ENCODE assay signal across 1 cellular context in the genomic region with DNA sequence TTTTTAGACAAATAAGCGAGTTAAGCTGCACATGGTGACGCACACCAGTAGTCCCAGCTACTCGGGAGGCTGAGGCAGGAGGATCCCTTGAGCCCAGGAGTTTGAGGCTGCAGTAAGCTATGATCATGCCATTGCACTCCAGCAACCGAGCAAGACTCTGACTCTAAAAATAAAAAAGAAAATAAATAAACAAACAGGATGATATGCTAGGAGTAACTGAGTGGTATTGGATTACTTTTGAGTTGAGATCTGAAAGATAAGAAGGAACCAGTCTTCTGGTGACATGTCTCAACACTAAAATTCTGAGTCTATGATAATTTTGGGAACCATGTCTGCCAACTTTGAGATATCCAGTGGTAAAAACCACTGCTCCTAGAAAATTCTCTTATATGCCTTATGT.
TF ChIP-seq lines count a peak whose summit lies in the region.

No MANE protein-coding gene starts in this region.

TF ChIP-seq in HEK293, 187 proteins besides CTCF, POLR2A, EP300 and RAD21 (continued from another document):
- TF ChIP-seq ZNF174 (tag by site-specific recombination; IDR thresholded peaks at IDR 0.05) (no peak), ZNF335 (tag by site-specific recombination; conservative IDR thresholded peaks at IDR 0.05) (no peak), ZNF350 (tag by site-specific recombination; IDR thresholded peaks at IDR 0.05) (no peak), ZNF747 (tag by site-specific recombination; IDR thresholded peaks at IDR 0.05) (no peak), KLF1 (tag by site-specific recombination; IDR thresholded peaks at IDR 0.05) (no peak), ZNF324 (tag by site-specific recombination; IDR thresholded peaks at IDR 0.05) (no peak), ZNF416 (tag by site-specific recombination; IDR thresholded peaks at IDR 0.05) (no peak), ZXDB (tag by site-specific recombination; IDR thresholded peaks at IDR 0.05) (no peak), ZSCAN5A (tag by site-specific recombination; IDR thresholded peaks at IDR 0.05) (0 out of 2 replicates have a peak, but pooled peaks have one; percentile 57), ZNF692 (tag by site-specific recombination; IDR thresholded peaks at IDR 0.05) (no peak), ZNF24 (tag by site-specific recombination; IDR thresholded peaks at IDR 0.05) (0 out of 2 replicates have a peak, but pooled peaks have one; percentile 41), KLF8 (tag by site-specific recombination; IDR thresholded peaks at IDR 0.05) (0 out of 2 replicates have a peak, but pooled peaks have one; percentile 30), ZNF664 (tag by site-specific recombination; IDR thresholded peaks at IDR 0.05) (no peak), WT1 (tag by site-specific recombination; IDR thresholded peaks at IDR 0.05) (peak; percentile 79), ZNF239 (tag by site-specific recombination; IDR thresholded peaks at IDR 0.05) (no peak), ZNF10 (tag by site-specific recombination; IDR thresholded peaks at IDR 0.05) (0 out of 2 replicates have a peak, but pooled peaks have one; percentile 8), ZNF785 (tag by site-specific recombination; IDR thresholded peaks at IDR 0.05) (no peak), OSR2 (tag by site-specific recombination; IDR thresholded peaks at IDR 0.05) (peak; percentile 24; the same call in 1 of the 2 replicates), ZFP69B (tag by site-specific recombination; IDR thresholded peaks at IDR 0.05) (0 out of 2 replicates have a peak, but pooled peaks have one; percentile 16), BCL6B (tag by site-specific recombination; IDR thresholded peaks at IDR 0.05) (peak; percentile 45; the same call in 1 of the 2 replicates), ZNF585B (tag by site-specific recombination; IDR thresholded peaks at IDR 0.05) (no peak), ZEB2 (tag by site-specific recombination; IDR thresholded peaks at IDR 0.05) (0 out of 2 replicates have a peak, but pooled peaks have one; percentile 55), ZFP3 (tag by site-specific recombination; IDR thresholded peaks at IDR 0.05; ENCODE audit: low read depth) (no peak), ZNF558 (tag by site-specific recombination; IDR thresholded peaks at IDR 0.05) (no peak)
- TF ChIP-seq, protein P1, sequence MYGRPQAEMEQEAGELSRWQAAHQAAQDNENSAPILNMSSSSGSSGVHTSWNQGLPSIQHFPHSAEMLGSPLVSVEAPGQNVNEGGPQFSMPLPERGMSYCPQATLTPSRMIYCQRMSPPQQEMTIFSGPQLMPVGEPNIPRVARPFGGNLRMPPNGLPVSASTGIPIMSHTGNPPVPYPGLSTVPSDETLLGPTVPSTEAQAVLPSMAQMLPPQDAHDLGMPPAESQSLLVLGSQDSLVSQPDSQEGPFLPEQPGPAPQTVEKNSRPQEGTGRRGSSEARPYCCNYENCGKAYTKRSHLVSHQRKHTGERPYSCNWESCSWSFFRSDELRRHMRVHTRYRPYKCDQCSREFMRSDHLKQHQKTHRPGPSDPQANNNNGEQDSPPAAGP (tag by site-specific recombination; IDR thresholded peaks at IDR 0.05) = no peak
- TF ChIP-seq, protein P2, sequence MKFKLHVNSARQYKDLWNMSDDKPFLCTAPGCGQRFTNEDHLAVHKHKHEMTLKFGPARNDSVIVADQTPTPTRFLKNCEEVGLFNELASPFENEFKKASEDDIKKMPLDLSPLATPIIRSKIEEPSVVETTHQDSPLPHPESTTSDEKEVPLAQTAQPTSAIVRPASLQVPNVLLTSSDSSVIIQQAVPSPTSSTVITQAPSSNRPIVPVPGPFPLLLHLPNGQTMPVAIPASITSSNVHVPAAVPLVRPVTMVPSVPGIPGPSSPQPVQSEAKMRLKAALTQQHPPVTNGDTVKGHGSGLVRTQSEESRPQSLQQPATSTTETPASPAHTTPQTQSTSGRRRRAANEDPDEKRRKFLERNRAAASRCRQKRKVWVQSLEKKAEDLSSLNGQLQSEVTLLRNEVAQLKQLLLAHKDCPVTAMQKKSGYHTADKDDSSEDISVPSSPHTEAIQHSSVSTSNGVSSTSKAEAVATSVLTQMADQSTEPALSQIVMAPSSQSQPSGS (tag by site-specific recombination; IDR thresholded peaks at IDR 0.05; ENCODE audit: low read depth) = no peak
- TF ChIP-seq, protein P3, sequence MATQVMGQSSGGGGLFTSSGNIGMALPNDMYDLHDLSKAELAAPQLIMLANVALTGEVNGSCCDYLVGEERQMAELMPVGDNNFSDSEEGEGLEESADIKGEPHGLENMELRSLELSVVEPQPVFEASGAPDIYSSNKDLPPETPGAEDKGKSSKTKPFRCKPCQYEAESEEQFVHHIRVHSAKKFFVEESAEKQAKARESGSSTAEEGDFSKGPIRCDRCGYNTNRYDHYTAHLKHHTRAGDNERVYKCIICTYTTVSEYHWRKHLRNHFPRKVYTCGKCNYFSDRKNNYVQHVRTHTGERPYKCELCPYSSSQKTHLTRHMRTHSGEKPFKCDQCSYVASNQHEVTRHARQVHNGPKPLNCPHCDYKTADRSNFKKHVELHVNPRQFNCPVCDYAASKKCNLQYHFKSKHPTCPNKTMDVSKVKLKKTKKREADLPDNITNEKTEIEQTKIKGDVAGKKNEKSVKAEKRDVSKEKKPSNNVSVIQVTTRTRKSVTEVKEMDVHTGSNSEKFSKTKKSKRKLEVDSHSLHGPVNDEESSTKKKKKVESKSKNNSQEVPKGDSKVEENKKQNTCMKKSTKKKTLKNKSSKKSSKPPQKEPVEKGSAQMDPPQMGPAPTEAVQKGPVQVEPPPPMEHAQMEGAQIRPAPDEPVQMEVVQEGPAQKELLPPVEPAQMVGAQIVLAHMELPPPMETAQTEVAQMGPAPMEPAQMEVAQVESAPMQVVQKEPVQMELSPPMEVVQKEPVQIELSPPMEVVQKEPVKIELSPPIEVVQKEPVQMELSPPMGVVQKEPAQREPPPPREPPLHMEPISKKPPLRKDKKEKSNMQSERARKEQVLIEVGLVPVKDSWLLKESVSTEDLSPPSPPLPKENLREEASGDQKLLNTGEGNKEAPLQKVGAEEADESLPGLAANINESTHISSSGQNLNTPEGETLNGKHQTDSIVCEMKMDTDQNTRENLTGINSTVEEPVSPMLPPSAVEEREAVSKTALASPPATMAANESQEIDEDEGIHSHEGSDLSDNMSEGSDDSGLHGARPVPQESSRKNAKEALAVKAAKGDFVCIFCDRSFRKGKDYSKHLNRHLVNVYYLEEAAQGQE (tag by site-specific recombination; IDR thresholded peaks at IDR 0.05) = no peak
- TF ChIP-seq, protein P4, sequence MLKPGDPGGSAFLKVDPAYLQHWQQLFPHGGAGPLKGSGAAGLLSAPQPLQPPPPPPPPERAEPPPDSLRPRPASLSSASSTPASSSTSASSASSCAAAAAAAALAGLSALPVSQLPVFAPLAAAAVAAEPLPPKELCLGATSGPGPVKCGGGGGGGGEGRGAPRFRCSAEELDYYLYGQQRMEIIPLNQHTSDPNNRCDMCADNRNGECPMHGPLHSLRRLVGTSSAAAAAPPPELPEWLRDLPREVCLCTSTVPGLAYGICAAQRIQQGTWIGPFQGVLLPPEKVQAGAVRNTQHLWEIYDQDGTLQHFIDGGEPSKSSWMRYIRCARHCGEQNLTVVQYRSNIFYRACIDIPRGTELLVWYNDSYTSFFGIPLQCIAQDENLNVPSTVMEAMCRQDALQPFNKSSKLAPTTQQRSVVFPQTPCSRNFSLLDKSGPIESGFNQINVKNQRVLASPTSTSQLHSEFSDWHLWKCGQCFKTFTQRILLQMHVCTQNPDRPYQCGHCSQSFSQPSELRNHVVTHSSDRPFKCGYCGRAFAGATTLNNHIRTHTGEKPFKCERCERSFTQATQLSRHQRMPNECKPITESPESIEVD (tag by site-specific recombination; IDR thresholded peaks at IDR 0.05) = 0 out of 2 replicates have a peak, but pooled peaks have one; percentile 3
